In the genomic region with DNA sequence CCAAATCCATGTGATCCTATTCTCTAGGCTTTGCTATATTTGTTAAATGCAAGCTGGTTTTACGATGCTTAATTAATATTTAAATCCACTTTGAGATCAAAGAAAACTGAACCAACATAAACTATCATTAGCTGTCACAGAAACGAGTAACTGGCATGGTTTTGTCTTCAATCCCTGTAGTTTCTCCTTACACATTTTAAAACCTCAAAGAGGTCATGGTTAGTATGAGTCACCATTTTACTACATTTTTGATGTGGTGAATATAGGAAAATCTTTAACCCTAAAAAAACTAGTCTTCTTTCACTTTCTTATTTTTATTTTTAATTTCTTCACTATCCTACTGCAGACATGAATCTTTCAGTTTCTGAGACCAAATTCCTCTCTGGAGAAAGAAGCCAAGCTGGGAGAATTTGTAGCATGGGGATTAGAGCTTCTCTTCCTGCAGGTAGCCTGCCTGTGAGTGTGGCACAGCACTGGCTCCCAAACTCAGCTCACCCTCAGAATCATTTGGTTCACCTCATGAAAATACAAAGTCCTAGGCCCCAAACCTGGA, we compare ENCODE assay signal across 12 cellular contexts. TPM values are rescaled to one million over a fixed set of nuclear protein-coding genes. Genes with fewer than 3 reads are reported as not detected.
A peak's percentile ranks its signal among the peaks of the same experiment; 100 is the strongest.
DNase-seq lines count a peak whose midpoint lies in the region; ATAC-seq and TF ChIP-seq lines count a peak whose summit lies in the region.
"Had no signal": no experiment of that assay in that cellular context is flagged by ENCODE, and none has a peak within 500 bp of the region (broad histone marks: within the 10 kb centered on the region; RNA-seq: fewer than 3 reads in every experiment).

No MANE protein-coding gene starts in this region.

- H3K27me3 ChIP-seq in mesenchymal stem cell (ENCODE audit: control insufficient read depth in 1 of 2, insufficient read depth in 1 of 2, low read length in 2 of 2) (no peaks in the 10 kb centered on the region), tibial artery (no peaks in the 10 kb centered on the region)

- H2AK5ac ChIP-seq in mesenchymal stem cell (ENCODE audit: low read length, severe bottlenecking): no peak overlapping the region

- no peak overlapping the region for H2BK5ac ChIP-seq in mesenchymal stem cell (ENCODE audit: low read depth, low read length, poor library complexity, severe bottlenecking)

- no peak overlapping the region for H4K8ac ChIP-seq in mesenchymal stem cell (ENCODE audit: low read length)

- no peak overlapping the region for H2BK120ac ChIP-seq in mesenchymal stem cell (ENCODE audit: low read depth, low read length)

- POLR2A ChIA-PET in activated CD8-positive, alpha-beta T cell treated with anti-CD3 and anti-CD28 coated beads, Interleukin-2, amount 10 ng/mL, durations not matched to agents 7 days and 5 days (lab: Charles Lee): no interaction called here

- H3K36me3 Mint-ChIP-seq in activated CD8-positive, alpha-beta T cell treated with anti-CD3 and anti-CD28 coated beads, Interleukin-2, amount 10 ng/mL, durations not matched to agents 7 days and 5 days (ENCODE audit: low read depth): no peaks in the 10 kb centered on the region

- H3K4ac ChIP-seq in mesenchymal stem cell (ENCODE audit: low read depth in 1 of 2, low read length in 2 of 2): no peak overlapping the region

- H3K36me3 ChIP-seq in mesenchymal stem cell (ENCODE audit: control insufficient read depth in 1 of 2, insufficient read depth in 2 of 2, low read depth in 1 of 2, low read length in 2 of 2) (no peaks in the 10 kb centered on the region), tibial artery (no peaks in the 10 kb centered on the region)
- H3K36me3 ChIP-seq: prostate gland had no signal

- H2BK15ac ChIP-seq in mesenchymal stem cell (ENCODE audit: low read depth, poor library complexity, severe bottlenecking): no peak overlapping the region

- no peaks in the 10 kb centered on the region for H3K9me3 Mint-ChIP-seq in activated CD8-positive, alpha-beta T cell treated with anti-CD3 and anti-CD28 coated beads, Interleukin-2, amount 10 ng/mL, durations not matched to agents 7 days and 5 days (ENCODE audit: insufficient read depth)

- WGBS in mesenchymal stem cell: 50% methylated on average over 1 of the region's 2 CpGs

- no peak overlapping the region for H2AFZ ChIP-seq in mesenchymal stem cell (ENCODE audit: low read depth, low read length)

- H4K91ac ChIP-seq in mesenchymal stem cell (ENCODE audit: low read length): no peak overlapping the region

- CTCF ChIA-PET in activated CD8-positive, alpha-beta T cell treated with anti-CD3 and anti-CD28 coated beads, Interleukin-2, amount 10 ng/mL, durations not matched to agents 7 days and 5 days (lab: Charles Lee): interaction anchor here (0.9 to 1.7 kb wide), 4 partner anchors 41 to 228 kb away, joined by 3 to 9 read pairs (median 3); no protein-coding TSS in a partner anchor

- DNase-seq in GM03348 (ENCODE audit: low spot score) (peak; percentile 10), mesenchymal stem cell (peak; percentile 58), tibial artery (no peak), T-helper 9 cell (no peak)
- DNase-seq in activated CD8-positive, alpha-beta T cell treated with anti-CD3 and anti-CD28 coated beads, Interleukin-2, amount 10 ng/mL, durations not matched to agents 7 days and 5 days: no peak
- DNase-seq in stimulated activated naive CD4-positive, alpha-beta T cell treated with Interleukin-2 at 50 U/mL for 16 hours (lab: John Stamatoyannopoulos, UW): no peak
- DNase-seq: dermis blood vessel endothelial cell; GOT3; NK-92 treated with Interleukin-12 subunit alpha and Interleukin-12 subunit beta, amount 100 ng/mL, for 24 hours had no signal

- no peak overlapping the region for H2BK12ac ChIP-seq in mesenchymal stem cell (ENCODE audit: low read length in 2 of 2)

- peak overlapping the region; percentile 7 for H3K4me2 ChIP-seq in mesenchymal stem cell (ENCODE audit: low read length, poor library complexity, severe bottlenecking)

- H3K4me3 ChIP-seq in mesenchymal stem cell (ENCODE audit: insufficient read depth in 1 of 2, low read depth in 1 of 2, low read length in 2 of 2): no peak overlapping the region
- H3K4me3 ChIP-seq in tibial artery: no peak overlapping the region
- H3K4me3 ChIP-seq: prostate gland had no signal

- H3K27me3 Mint-ChIP-seq in activated CD8-positive, alpha-beta T cell treated with anti-CD3 and anti-CD28 coated beads, Interleukin-2, amount 10 ng/mL, durations not matched to agents 7 days and 5 days (ENCODE audit: low read depth): peaks cover 15% of the 10 kb centered on the region

- ATAC-seq in HG03432 (IDR thresholded peaks at IDR 0.05; ENCODE audit: unreplicated experiment): peak; percentile 57
- ATAC-seq in activated CD8-positive, alpha-beta T cell treated with anti-CD3 and anti-CD28 coated beads, Interleukin-2, amount 10 ng/mL, durations not matched to agents 7 days and 5 days: peak; percentile 76

- H3K4me1 Mint-ChIP-seq in activated CD8-positive, alpha-beta T cell treated with anti-CD3 and anti-CD28 coated beads, Interleukin-2, amount 10 ng/mL, durations not matched to agents 7 days and 5 days (ENCODE audit: low read depth): peaks cover 31% of the 10 kb centered on the region

- TF ChIP-seq CTCF in tibial artery (IDR thresholded peaks at IDR 0.05): no peak

- H3K27ac ChIP-seq in mesenchymal stem cell (ENCODE audit: low read length, poor library complexity, severe bottlenecking) (peak overlapping the region; percentile 25), tibial artery (no peak overlapping the region)
- H3K27ac ChIP-seq: prostate gland had no signal

- intact Hi-C loops in tibial artery (cut with DNase I; ENCODE audit: low total_unique reads): no loop called here

- no peak overlapping the region for H3K27ac Mint-ChIP-seq in activated CD8-positive, alpha-beta T cell treated with anti-CD3 and anti-CD28 coated beads, Interleukin-2, amount 10 ng/mL, durations not matched to agents 7 days and 5 days

- H3K14ac ChIP-seq in mesenchymal stem cell (ENCODE audit: low read length in 2 of 2): no peak overlapping the region

- H3K9ac ChIP-seq in mesenchymal stem cell (ENCODE audit: low read length): no peak overlapping the region

- H3K23ac ChIP-seq in mesenchymal stem cell (ENCODE audit: low read length in 2 of 2): no peak overlapping the region

- H3K4me3 Mint-ChIP-seq in activated CD8-positive, alpha-beta T cell treated with anti-CD3 and anti-CD28 coated beads, Interleukin-2, amount 10 ng/mL, durations not matched to agents 7 days and 5 days: peak overlapping the region; percentile 1

- H3K18ac ChIP-seq in mesenchymal stem cell (ENCODE audit: low read depth in 1 of 2, low read length in 2 of 2): no peak overlapping the region

- H3K4me1 ChIP-seq in mesenchymal stem cell (ENCODE audit: control insufficient read depth, insufficient read depth, low read depth, low read length) (peaks cover 4% of the 10 kb centered on the region), tibial artery (no peaks in the 10 kb centered on the region)
- H3K4me1 ChIP-seq: prostate gland had no signal

- H3K79me1 ChIP-seq in mesenchymal stem cell (replicated peaks; ENCODE audit: low read length, poor library complexity, severe bottlenecking): no peaks in the 10 kb centered on the region

- H3K9me3 ChIP-seq in mesenchymal stem cell (ENCODE audit: control insufficient read depth, low read length) (no peaks in the 10 kb centered on the region), tibial artery (no peaks in the 10 kb centered on the region)
- H3K9me3 ChIP-seq: prostate gland had no signal

RNA-seq across cellular contexts. Expression of gene LIPM, which starts 8.7 kb away (rescaled TPM):
- total RNA-seq in activated CD8-positive, alpha-beta T cell treated with anti-CD3 and anti-CD28 coated beads, Interleukin-2, amount 10 ng/mL, durations not matched to agents 7 days and 5 days: not detected
- not detected for polyA plus RNA-seq in mesenchymal stem cell (2013, experiment 1 of 2)
- not detected for polyA plus RNA-seq in mesenchymal stem cell (2013, experiment 2 of 2)
- total RNA-seq: dermis blood vessel endothelial cell, kidney epithelial cell, prostate gland had no signal

RNA-seq across cellular contexts. Expression of gene LIPN, which starts 34.0 kb away (rescaled TPM):
- not detected for total RNA-seq in activated CD8-positive, alpha-beta T cell treated with anti-CD3 and anti-CD28 coated beads, Interleukin-2, amount 10 ng/mL, durations not matched to agents 7 days and 5 days
- polyA plus RNA-seq in mesenchymal stem cell (2013, experiment 1 of 2): not detected
- not detected for polyA plus RNA-seq in mesenchymal stem cell (2013, experiment 2 of 2)
- total RNA-seq: dermis blood vessel endothelial cell, kidney epithelial cell, prostate gland had no signal

RNA-seq across cellular contexts. Expression of gene ANKRD22, which starts 57.8 kb away (rescaled TPM):
- total RNA-seq in activated CD8-positive, alpha-beta T cell treated with anti-CD3 and anti-CD28 coated beads, Interleukin-2, amount 10 ng/mL, durations not matched to agents 7 days and 5 days: under 1 TPM in 1 of 2 experiments, not detected in 1; 0.45 TPM
- not detected for polyA plus RNA-seq in mesenchymal stem cell (2013, experiment 1 of 2)
- 0.04 TPM for polyA plus RNA-seq in mesenchymal stem cell (2013, experiment 2 of 2)
- total RNA-seq: dermis blood vessel endothelial cell had no signal

Comparison
In these comparisons a context has a peak if more than half of its experiments do, and no peak if none do; other contexts are left out.
1. DNase-seq: peak in GM03348 (single experiment) and mesenchymal stem cell (single experiment); none in activated CD8-positive, alpha-beta T cell treated with anti-CD3 and anti-CD28 coated beads, Interleukin-2, amount 10 ng/mL, durations not matched to agents 7 days and 5 days (single experiment), tibial artery (0 of 2), stimulated activated naive CD4-positive, alpha-beta T cell treated with Interleukin-2 at 50 U/mL for 16 hours (single experiment) and T-helper 9 cell (single experiment).